In genomic region chr2:112684415-112684775, GRCh38 we compare ENCODE assay signal across 16 cellular contexts. TPM values are rescaled to one million over a fixed set of nuclear protein-coding genes. Genes with fewer than 3 reads are reported as not detected.
DNase-seq lines count a peak whose midpoint lies in the region; ATAC-seq, FAIRE-seq and TF ChIP-seq lines count a peak whose summit lies in the region.
"Had no signal": no experiment of that assay in that cellular context is flagged by ENCODE, and none has a peak within 500 bp of the region (broad histone marks: within the 10 kb centered on the region; RNA-seq: fewer than 3 reads in every experiment).

No MANE protein-coding gene starts in this region.

- peak overlapping the region in 8 of 11 experiments; percentile 25 to 85 (median 78); a peak in 14 of 22 replicates for H3K27ac ChIP-seq in BLaER1 treated with 17β-estradiol and CSF1 and Interleukin-3, amounts not matched to agents 10 nM and 100 nM
- H3K27ac ChIP-seq in PC-9 (peak overlapping the region; percentile 42), endothelial cell of umbilical vein (ENCODE audit: insufficient read depth, low read depth, low read length) (no peak overlapping the region), neutrophil (peak overlapping the region; percentile 23), colonic mucosa (no peak overlapping the region), upper lobe of left lung (peak overlapping the region in 1 of 4 donors; percentile 29), endodermal cell (ENCODE audit: low read depth, low read length) (no peak overlapping the region)
- H3K27ac ChIP-seq: BLaER1 had no signal

- peaks cover 21% of the 10 kb centered on the region for H3K4me1 Mint-ChIP-seq in endodermal cell

- TF ChIP-seq POLR2A in endothelial cell of umbilical vein (IDR thresholded peaks at IDR 0.05; ENCODE audit: low read depth, low read length) (no peak), upper lobe of left lung (IDR thresholded peaks at IDR 0.05) (no peak)

- dilution Hi-C loops in endothelial cell of umbilical vein (cut with MboI; ENCODE audit: extremely low pct_ligation_motif_present, low sequenced_read_pairs): no loop called here

- FAIRE-seq in endothelial cell of umbilical vein (lab: Jason Lieb, UNC): peak; percentile 70
- FAIRE-seq: GM19239 had no signal

- no peaks in the 10 kb centered on the region for H3K9me2 ChIP-seq in PC-9 (ENCODE audit: insufficient read depth)

- no peak overlapping the region for H3K4me3 Mint-ChIP-seq in endodermal cell
- H3K4me3 Mint-ChIP-seq: CD4-positive, CD25-positive, alpha-beta regulatory T cell had no signal

- H3K9me1 ChIP-seq in endothelial cell of umbilical vein (replicated peaks; ENCODE audit: control insufficient read depth, extremely low read depth, insufficient read depth, low read length): no peaks in the 10 kb centered on the region

- H3K4me2 ChIP-seq in BLaER1 treated with 17β-estradiol and CSF1 and Interleukin-3, amounts not matched to agents 10 nM and 100 nM: peak overlapping the region in 9 of 11 experiments; percentile 49 to 94 (median 78); a peak in 17 of 22 replicates
- H3K4me2 ChIP-seq in PC-9 (peak overlapping the region; percentile 49), endothelial cell of umbilical vein (ENCODE audit: insufficient read depth, low read length) (no peak overlapping the region)

- no peaks in the 10 kb centered on the region for H3K9me3 Mint-ChIP-seq in endodermal cell
- H3K9me3 Mint-ChIP-seq: CD4-positive, CD25-positive, alpha-beta regulatory T cell had no signal

- peaks cover 39% of the 10 kb centered on the region for H3F3A ChIP-seq in PC-9 (ENCODE audit: insufficient read depth, low read depth)

- intact Hi-C loops in PC-9 (cut with micrococcal nuclease; ENCODE audit: unreplicated experiment): no loop called here
- intact Hi-C loops in endothelial cell of umbilical vein (cut with micrococcal nuclease): loop anchor here (1.0 kb wide), 1 partner anchor 10 kb away; no protein-coding TSS in a partner anchor
- intact Hi-C loops in colonic mucosa (cut with DNase I): no loop called here

- H2AFZ ChIP-seq in PC-9 (no peak overlapping the region; the same call in 1 of the 2 replicates), endothelial cell of umbilical vein (ENCODE audit: low read depth, low read length) (no peak overlapping the region)

- no peaks in the 10 kb centered on the region for H4K20me1 ChIP-seq in BLaER1 treated with 17β-estradiol and CSF1 and Interleukin-3, amounts not matched to agents 10 nM and 100 nM
- H4K20me1 ChIP-seq in PC-9 (ENCODE audit: insufficient read depth): no peaks in the 10 kb centered on the region
- H4K20me1 ChIP-seq in endothelial cell of umbilical vein (replicated peaks; ENCODE audit: control insufficient read depth, extremely low read depth, insufficient read depth, low read length): no peaks in the 10 kb centered on the region
- H4K20me1 ChIP-seq: BLaER1 had no signal

- no peaks in the 10 kb centered on the region for H3K36me3 Mint-ChIP-seq in endodermal cell (ENCODE audit: low read depth)
- H3K36me3 Mint-ChIP-seq: CD4-positive, CD25-positive, alpha-beta regulatory T cell had no signal

- no peak for TF ChIP-seq EP300 in upper lobe of left lung (IDR thresholded peaks at IDR 0.05)

- H3K36me3 ChIP-seq in BLaER1 treated with 17β-estradiol and CSF1 and Interleukin-3, amounts not matched to agents 10 nM and 100 nM: no peaks in the 10 kb centered on the region
- H3K36me3 ChIP-seq in PC-9 (ENCODE audit: low read depth) (no peaks in the 10 kb centered on the region), endothelial cell of umbilical vein (ENCODE audit: control insufficient read depth in 2 of 2, extremely low read depth in 1 of 2, insufficient read depth in 2 of 2, low read length in 2 of 2) (no peaks in the 10 kb centered on the region), neutrophil (peaks cover 20% of the 10 kb centered on the region), colonic mucosa (no peaks in the 10 kb centered on the region), upper lobe of left lung (no peaks in the 10 kb centered on the region), endodermal cell (ENCODE audit: control insufficient read depth, insufficient read depth, low read length) (no peaks in the 10 kb centered on the region)
- H3K36me3 ChIP-seq: BLaER1 had no signal

- ATAC-seq in upper lobe of left lung (ENCODE audit: low FRiP score in 2 of 2): no peak

- peaks cover 25 to 95% (median 71%) of the 10 kb centered on the region in 10 experiments for H3K4me1 ChIP-seq in BLaER1 treated with 17β-estradiol and CSF1 and Interleukin-3, amounts not matched to agents 10 nM and 100 nM
- H3K4me1 ChIP-seq in PC-9 (replicated peaks; ENCODE audit: insufficient read depth) (peaks cover 51% of the 10 kb centered on the region), endothelial cell of umbilical vein (ENCODE audit: control insufficient read depth, extremely low read depth, insufficient read depth, low read length) (peaks cover 27% of the 10 kb centered on the region), neutrophil (ENCODE audit: control insufficient read depth in 1 of 2, insufficient read depth in 1 of 2, low read depth in 1 of 2, low read length in 1 of 2) (peaks cover 67 to 73% of the 10 kb centered on the region in 2 experiments), colonic mucosa (no peaks in the 10 kb centered on the region), upper lobe of left lung (peaks cover 0 to 24% (median 22%) of the 10 kb centered on the region in 4 donors), endodermal cell (ENCODE audit: control insufficient read depth, insufficient read depth, low read length) (peaks cover 15% of the 10 kb centered on the region)

- no peak overlapping the region for H3K27ac Mint-ChIP-seq in endodermal cell

- no peaks in the 10 kb centered on the region for H3K79me2 ChIP-seq in PC-9 (ENCODE audit: low read depth)
- no peaks in the 10 kb centered on the region for H3K79me2 ChIP-seq in endothelial cell of umbilical vein (ENCODE audit: control insufficient read depth, insufficient read depth, low read length)

- TF ChIP-seq CTCF in PC-9 (conservative IDR thresholded peaks at IDR 0.05) (no peak), endothelial cell of umbilical vein (IDR thresholded peaks at IDR 0.05; ENCODE audit: extremely low read depth in 1 of 2, insufficient read depth in 1 of 2, low read depth in 1 of 2, low read length in 2 of 2) (no peak), neutrophil (IDR thresholded peaks at IDR 0.05) (no peak), colonic mucosa (IDR thresholded peaks at IDR 0.05) (no peak), upper lobe of left lung (IDR thresholded peaks at IDR 0.05) (no peak), endodermal cell (conservative IDR thresholded peaks at IDR 0.05) (no peak)

- POLR2A ChIA-PET in PC-9 (lab: Charles Lee; ENCODE audit: unreplicated experiment): interaction anchor here (0.6 to 1.2 kb wide), 2 partner anchors 25 to 730 kb away, joined by 4 to 8 read pairs; no protein-coding TSS in a partner anchor
- POLR2A ChIA-PET in endothelial cell of umbilical vein (lab: Charles Lee): no interaction called here

- no peak overlapping the region for H3K4me3 ChIP-seq in BLaER1 treated with 17β-estradiol and CSF1 and Interleukin-3, amounts not matched to agents 10 nM and 100 nM
- H3K4me3 ChIP-seq in PC-9: no peak overlapping the region
- no peak overlapping the region for H3K4me3 ChIP-seq in endothelial cell of umbilical vein (replicated peaks in 1 of 3; ENCODE audit: insufficient read depth in 1 of 3, low read depth in 1 of 3, low read length in 3 of 3)
- H3K4me3 ChIP-seq in neutrophil (ENCODE audit: low read depth in 1 of 2, low read length in 1 of 2): no peak overlapping the region
- no peak overlapping the region for H3K4me3 ChIP-seq in colonic mucosa
- no peak overlapping the region for H3K4me3 ChIP-seq in upper lobe of left lung
- H3K4me3 ChIP-seq in endodermal cell (ENCODE audit: low read length): no peak overlapping the region
- H3K4me3 ChIP-seq: BLaER1 had no signal

- H3K27me3 Mint-ChIP-seq in endodermal cell (ENCODE audit: insufficient read depth): no peaks in the 10 kb centered on the region

- no peaks in the 10 kb centered on the region for H3K9me3 ChIP-seq in BLaER1 treated with 17β-estradiol and CSF1 and Interleukin-3, amounts not matched to agents 10 nM and 100 nM (replicated peaks in 1 of 11)
- H3K9me3 ChIP-seq in PC-9 (ENCODE audit: insufficient read depth, low read depth): no peaks in the 10 kb centered on the region
- H3K9me3 ChIP-seq in endothelial cell of umbilical vein (replicated peaks; ENCODE audit: control insufficient read depth, insufficient read depth, low read length): no peaks in the 10 kb centered on the region
- H3K9me3 ChIP-seq in neutrophil: no peaks in the 10 kb centered on the region
- no peaks in the 10 kb centered on the region for H3K9me3 ChIP-seq in colonic mucosa
- H3K9me3 ChIP-seq in upper lobe of left lung: no peaks in the 10 kb centered on the region
- no peaks in the 10 kb centered on the region for H3K9me3 ChIP-seq in endodermal cell (ENCODE audit: control insufficient read depth, low read length)
- H3K9me3 ChIP-seq: BLaER1 had no signal

- BruUV-seq in PC-9 (replicated peaks; lab: Mats Ljungman, UMichigan) (no TSS peak), endothelial cell of umbilical vein (replicated peaks; lab: Mats Ljungman, UMichigan) (no TSS peak)

- DNase-seq in PC-9 (no peak), endothelial cell of umbilical vein (ENCODE audit: low read depth, low spot score) (no peak), NCI-H510A treated with DMSO at 0.1 percent for 48 hours (lab: John Stamatoyannopoulos, UW) (no peak), colonic mucosa (no peak), upper lobe of left lung (no peak), endodermal cell (no peak)
- DNase-seq: 8988T; AML-193; CD4-positive, CD25-positive, alpha-beta regulatory T cell; DMS53; HCEC 1CT had no signal

- no peaks in the 10 kb centered on the region for H3K27me3 ChIP-seq in BLaER1 treated with 17β-estradiol and CSF1 and Interleukin-3, amounts not matched to agents 10 nM and 100 nM
- H3K27me3 ChIP-seq in PC-9 (ENCODE audit: insufficient read depth, low read depth): no peaks in the 10 kb centered on the region
- no peaks in the 10 kb centered on the region for H3K27me3 ChIP-seq in endothelial cell of umbilical vein (ENCODE audit: control insufficient read depth in 2 of 2, insufficient read depth in 2 of 2, low read length in 2 of 2)
- no peaks in the 10 kb centered on the region for H3K27me3 ChIP-seq in neutrophil
- H3K27me3 ChIP-seq in colonic mucosa: no peaks in the 10 kb centered on the region
- no peaks in the 10 kb centered on the region for H3K27me3 ChIP-seq in upper lobe of left lung
- no peaks in the 10 kb centered on the region for H3K27me3 ChIP-seq in endodermal cell (ENCODE audit: control insufficient read depth, insufficient read depth, low read length, poor library complexity, severe bottlenecking)
- H3K27me3 ChIP-seq: BLaER1 had no signal

- WGBS in upper lobe of left lung, 2 donors: 64 to 76% methylated on average over 3 of the region's 3 CpGs
- WGBS in endodermal cell (ENCODE audit: insufficient coverage in 1 of 2, insufficient read length in 1 of 2), 2 experiments: 90% methylated on average over 2 of the region's 3 CpGs; no CpG with 5 or more reads in 1 of the 2 experiments

- CTCF ChIA-PET in PC-9 (lab: Charles Lee): no interaction called here
- CTCF ChIA-PET in endothelial cell of umbilical vein (lab: Charles Lee): interaction anchor here (1.1 to 4.1 kb wide), 3 partner anchors 12 to 56 kb away, joined by 3 to 27 read pairs (median 5); no protein-coding TSS in a partner anchor

- peak overlapping the region in 2 of 11 experiments; percentile 49 to 59; a peak in 2 of 22 replicates for H3K9ac ChIP-seq in BLaER1 treated with 17β-estradiol and CSF1 and Interleukin-3, amounts not matched to agents 10 nM and 100 nM
- no peak overlapping the region for H3K9ac ChIP-seq in endothelial cell of umbilical vein (replicated peaks; ENCODE audit: extremely low read depth, insufficient read depth, low read length)
- no peak overlapping the region for H3K9ac ChIP-seq in colonic mucosa (ENCODE audit: low read depth in 2 of 2, low read length in 2 of 2)
- H3K9ac ChIP-seq in endodermal cell (ENCODE audit: extremely low read depth, low read length, poor library complexity, severe bottlenecking): no peak overlapping the region
- H3K9ac ChIP-seq: BLaER1 had no signal

RNA-seq across cellular contexts. Expression of gene NT5DC4, which starts 36.4 kb away (rescaled TPM):
- total RNA-seq in PC-9 (2021) (6.1 and 6.5 TPM in 2 replicates), endothelial cell of umbilical vein (not detected in 2 replicates), colonic mucosa (not detected), upper lobe of left lung (1 to 10 TPM in 2 of 6 donors, under 1 TPM in 2, not detected in 2; 0.55 to 5.2 (median 1.0) TPM), endodermal cell (not detected)
- not detected in 2 replicates for polyA plus RNA-seq in endothelial cell of umbilical vein
- not detected in 2 replicates for polyA plus RNA-seq in endothelial cell of umbilical vein (2011; cell fraction: cytosol; rRNA removed)
- polyA plus RNA-seq in endothelial cell of umbilical vein (2011; cell fraction: nucleus; rRNA removed): not detected in 2 replicates
- polyA plus RNA-seq in endothelial cell of umbilical vein (2012): not detected in 2 replicates
- not detected in 2 replicates for polyA minus RNA-seq in endothelial cell of umbilical vein
- polyA minus RNA-seq in endothelial cell of umbilical vein (2011; cell fraction: cytosol; rRNA and poly(A)+ RNA removed): not detected
- not detected in 2 replicates for polyA minus RNA-seq in endothelial cell of umbilical vein (2011; cell fraction: nucleus; rRNA and poly(A)+ RNA removed)
- not detected for polyA plus RNA-seq in endodermal cell (2013, experiment 1 of 2)
- polyA plus RNA-seq in endodermal cell (2013, experiment 2 of 2): not detected
- total RNA-seq: CD4-positive, CD25-positive, alpha-beta regulatory T cell; H4 had no signal
- polyA plus RNA-seq: CD4-positive, CD25-positive, alpha-beta regulatory T cell had no signal

RNA-seq across cellular contexts. Expression of gene SLC20A1, which starts 38.7 kb away (rescaled TPM):
- total RNA-seq in PC-9 (2021) (99.9 and 106 TPM in 2 replicates), endothelial cell of umbilical vein (141 and 149 TPM in 2 replicates), colonic mucosa (100 to 1,000 TPM in 1 of 2 donors, 10 to 100 TPM in 1; 50.9 to 119 TPM), upper lobe of left lung (100 to 1,000 TPM in 1 of 6 donors, 10 to 100 TPM in 5; 22.9 to 105 (median 51.0) TPM), endodermal cell (10 to 100 TPM; 67.3 to 86.7 TPM)
- 47.0 and 52.7 TPM in 2 replicates for polyA plus RNA-seq in endothelial cell of umbilical vein
- polyA plus RNA-seq in endothelial cell of umbilical vein (2011; cell fraction: cytosol; rRNA removed): 44.5 and 45.5 TPM in 2 replicates
- polyA plus RNA-seq in endothelial cell of umbilical vein (2011; cell fraction: nucleus; rRNA removed): 146 and 166 TPM in 2 replicates
- polyA plus RNA-seq in endothelial cell of umbilical vein (2012): 88.7 and 117 TPM in 2 replicates
- polyA minus RNA-seq in endothelial cell of umbilical vein: 95.5 and 107 TPM in 2 replicates
- 25.2 TPM for polyA minus RNA-seq in endothelial cell of umbilical vein (2011; cell fraction: cytosol; rRNA and poly(A)+ RNA removed)
- polyA minus RNA-seq in endothelial cell of umbilical vein (2011; cell fraction: nucleus; rRNA and poly(A)+ RNA removed): 82.9 and 138 TPM in 2 replicates
- polyA plus RNA-seq in endodermal cell (2013, experiment 1 of 2): 56.1 TPM
- polyA plus RNA-seq in endodermal cell (2013, experiment 2 of 2): 47.7 TPM

Comparison
In these comparisons a context has a peak if more than half of its experiments do, and no peak if none do; other contexts are left out.
1. H3K27ac ChIP-seq: peak in BLaER1 treated with 17β-estradiol and CSF1 and Interleukin-3, amounts not matched to agents 10 nM and 100 nM (8 of 11), PC-9 (single experiment) and neutrophil (single experiment); none in endothelial cell of umbilical vein (single experiment), colonic mucosa (single experiment) and endodermal cell (single experiment).